9 cellular contexts compared by ENCODE assay signal in the genomic region with DNA sequence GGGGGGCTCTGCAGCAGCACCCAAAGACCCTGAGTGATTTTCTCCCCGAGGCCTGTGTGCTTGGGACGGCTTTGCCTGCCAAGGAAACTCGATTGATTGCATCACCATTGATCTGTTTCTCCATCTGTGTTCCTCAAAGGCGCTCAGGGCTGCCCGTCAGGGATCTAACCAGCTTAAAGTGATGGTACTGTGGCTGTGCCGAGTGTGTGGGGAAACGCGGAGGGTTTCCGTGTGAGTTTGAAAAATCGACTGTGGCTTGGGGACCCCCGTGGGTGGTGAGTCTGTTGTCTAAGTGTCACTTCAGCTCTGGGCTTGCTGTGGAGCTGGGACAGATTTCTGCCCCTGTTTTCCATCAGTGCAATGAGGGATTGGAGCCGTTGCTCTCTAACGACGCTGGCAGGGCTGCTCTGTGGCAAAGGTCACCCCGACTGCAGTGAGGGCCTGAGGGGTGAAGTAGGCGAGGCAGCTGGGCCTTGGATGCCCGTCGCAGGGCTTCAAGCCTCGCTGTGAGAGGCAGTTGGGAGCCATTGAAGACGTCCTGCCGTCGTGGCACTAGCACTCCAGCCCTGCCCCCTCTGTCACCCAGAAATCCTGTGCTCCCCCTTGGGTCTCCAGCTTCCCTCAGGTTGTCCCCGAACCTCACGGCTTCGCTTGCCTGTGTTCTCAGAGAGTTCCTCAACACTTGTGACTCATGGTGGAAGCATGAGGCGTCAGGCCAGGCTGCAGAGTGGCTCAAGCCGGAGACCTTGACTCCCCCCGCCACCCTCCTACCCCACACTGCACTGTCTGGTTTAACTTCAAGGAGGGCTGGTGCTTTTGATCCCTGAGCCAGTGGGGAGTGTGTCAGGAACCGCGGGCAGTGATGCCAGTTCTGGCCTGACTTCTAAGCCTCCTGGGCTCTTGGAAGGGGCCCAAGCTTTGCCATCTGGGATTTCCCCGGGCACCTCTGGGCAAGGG. TPM values are rescaled to one million over a fixed set of nuclear protein-coding genes. Genes with fewer than 3 reads are reported as not detected.
DNase-seq lines count a peak whose midpoint lies in the region; ATAC-seq and TF ChIP-seq lines count a peak whose summit lies in the region.
"Had no signal": no experiment of that assay in that cellular context is flagged by ENCODE, and none has a peak within 500 bp of the region (broad histone marks: within the 10 kb centered on the region; RNA-seq: fewer than 3 reads in every experiment).

No MANE protein-coding gene starts in this region.

- no peak for ATAC-seq in activated CD4-positive, CD25-positive, alpha-beta regulatory T cell treated with anti-CD3 and anti-CD28 coated beads, Interleukin-2, amount 50 U/mL, for 24 hours
- no peak for ATAC-seq in HG02885 (IDR thresholded peaks at IDR 0.05; ENCODE audit: poor library complexity, unreplicated experiment)

- H4K20me1 ChIP-seq in GM23248 (ENCODE audit: insufficient read depth), result no peaks in the 10 kb centered on the region

- WGBS in GM23248 (ENCODE audit: low coverage in 1 of 2, low lambda C conversion rate in 2 of 2, missing lambda C conversion rate in 2 of 2), 2 experiments, result 12 to 15% methylated on average over 31 of the region's 31 CpGs

- H3K27ac ChIP-seq in GM23248, result no peak overlapping the region
- H3K27ac ChIP-seq: skin epidermis had no signal

- no peaks in the 10 kb centered on the region for H3K79me2 ChIP-seq in GM23248 (ENCODE audit: insufficient read depth)

- no peak overlapping the region for H3K4me3 ChIP-seq in GM23248
- no peak overlapping the region for H3K4me3 ChIP-seq in fibroblast of pulmonary artery (replicated peaks; ENCODE audit: low read depth, low read length)
- no peak overlapping the region for H3K4me3 ChIP-seq in skeletal muscle cell (ENCODE audit: low read depth, low read length)
- H3K4me3 ChIP-seq: skin epidermis had no signal

- TF ChIP-seq CTCF in fibroblast of pulmonary artery (IDR thresholded peaks at IDR 0.05; ENCODE audit: low read length, missing control alignments), result no peak

- H3K9ac ChIP-seq in GM23248, result no peak overlapping the region

- H3K4me2 ChIP-seq in GM23248 (ENCODE audit: unreplicated experiment), result peak overlapping the region; percentile 26

- in situ Hi-C loops in GM23248 (cut with MboI), result loop anchor here (25.0 kb wide), 1 partner anchor 105 kb away; no protein-coding TSS in a partner anchor

- DNase-seq in GM23248 (peak; percentile 89), RPMI7951 (ENCODE audit: low read depth) (peak; percentile 88), fibroblast of pulmonary artery (ENCODE audit: low read depth) (peak; percentile 69), skeletal muscle cell (ENCODE audit: low read depth) (peak; percentile 26), CD1c-positive myeloid dendritic cell (ENCODE audit: extremely low spot score) (no peak)
- no peak for DNase-seq in activated CD8-positive, alpha-beta memory T cell treated with anti-CD3 and anti-CD28 coated beads, Interleukin-2, amount 50 U/mL, for 48 hours

- H3K9me2 ChIP-seq in GM23248 (ENCODE audit: insufficient read depth), result no peaks in the 10 kb centered on the region

- no peak overlapping the region; the same call in 1 of the 2 replicates for H2AFZ ChIP-seq in GM23248

- no peaks in the 10 kb centered on the region for H3F3A ChIP-seq in GM23248 (ENCODE audit: insufficient read depth)

- H3K4me1 ChIP-seq in GM23248 (ENCODE audit: insufficient read depth), result peaks cover 11% of the 10 kb centered on the region

- no peaks in the 10 kb centered on the region for H3K36me3 ChIP-seq in GM23248 (ENCODE audit: low read depth)

- peaks cover 8% of the 10 kb centered on the region; the same call in 1 of the 2 replicates for H3K27me3 ChIP-seq in GM23248 (replicated peaks; ENCODE audit: insufficient read depth)

- no peaks in the 10 kb centered on the region for H3K9me3 ChIP-seq in GM23248 (ENCODE audit: low read depth)

RNA-seq across cellular contexts. Expression of a gene that starts 21.8 kb away (rescaled TPM):
- not detected in 2 replicates for total RNA-seq in GM23248 (2014; rRNA removed; shearing (Covaris generic))
- polyA plus RNA-seq in GM23248 (2016; fragmentation: Nextera tagmentation; extraction: Ambion mirVana), result not detected in 2 replicates
- total RNA-seq in RPMI7951 (2014; rRNA removed; shearing (Covaris generic)), result not detected in 2 replicates

RNA-seq across cellular contexts. Expression of a gene that starts 59.8 kb away (rescaled TPM):
- 81.6 and 93.9 TPM in 2 replicates for total RNA-seq in GM23248 (2014; rRNA removed; shearing (Covaris generic))
- polyA plus RNA-seq in GM23248 (2016; fragmentation: Nextera tagmentation; extraction: Ambion mirVana), result 114 and 119 TPM in 2 replicates
- total RNA-seq in RPMI7951 (2014; rRNA removed; shearing (Covaris generic)), result 74.9 and 132 TPM in 2 replicates

Comparison
In these comparisons a context has a peak if more than half of its experiments do, and no peak if none do; other contexts are left out.
1. DNase-seq: peak in GM23248 (single experiment), RPMI7951 (single experiment), fibroblast of pulmonary artery (single experiment) and skeletal muscle cell (single experiment); none in activated CD8-positive, alpha-beta memory T cell treated with anti-CD3 and anti-CD28 coated beads, Interleukin-2, amount 50 U/mL, for 48 hours (single experiment) and CD1c-positive myeloid dendritic cell (single experiment).